In genomic region chr2:191478754-191479679, GRCh38 we compare ENCODE assay signal across 13 cellular contexts.
A peak's percentile ranks its signal among the peaks of the same experiment; 100 is the strongest.
DNase-seq lines count a peak whose midpoint lies in the region; ATAC-seq, FAIRE-seq and TF ChIP-seq lines count a peak whose summit lies in the region.
"Had no signal": no experiment of that assay in that cellular context is flagged by ENCODE, and none has a peak within 500 bp of the region (broad histone marks: within the 10 kb centered on the region; RNA-seq: fewer than 3 reads in every experiment).

No MANE protein-coding gene starts in this region.

- no peaks in the 10 kb centered on the region for H3K36me3 ChIP-seq in astrocyte (ENCODE audit: insufficient read depth, low read length)
- no peaks in the 10 kb centered on the region for H3K36me3 ChIP-seq in keratinocyte (ENCODE audit: control insufficient read depth in 2 of 2, extremely low read depth in 1 of 2, insufficient read depth in 2 of 2, low read length in 2 of 2)
- H3K36me3 ChIP-seq in transverse colon: no peaks in the 10 kb centered on the region
- no peaks in the 10 kb centered on the region for H3K36me3 ChIP-seq in esophagus muscularis mucosa

- no peak for TF ChIP-seq CTCF in astrocyte (IDR thresholded peaks at IDR 0.05; ENCODE audit: insufficient read depth, low read depth, low read length)
- no peak for TF ChIP-seq CTCF in keratinocyte (optimal IDR thresholded peaks at IDR 0.05 in 1 of 3, IDR thresholded peaks at IDR 0.05 in 1 of 3, conservative IDR thresholded peaks at IDR 0.05 in 1 of 3; ENCODE audit: extremely low read depth in 1 of 3, insufficient read depth in 2 of 3, low read length in 3 of 3)
- no peak for TF ChIP-seq CTCF in transverse colon (IDR thresholded peaks at IDR 0.05)
- no peak for TF ChIP-seq CTCF in esophagus muscularis mucosa (IDR thresholded peaks at IDR 0.05)

- H3K4me2 ChIP-seq in astrocyte (ENCODE audit: low read length): peak overlapping the region; percentile 23
- H3K4me2 ChIP-seq in keratinocyte (ENCODE audit: control insufficient read depth, extremely low read depth, insufficient read depth, low read depth, low read length): no peak overlapping the region

- peaks cover 4% of the 10 kb centered on the region for H3K4me1 ChIP-seq in astrocyte (ENCODE audit: insufficient read depth, low read length)
- H3K4me1 ChIP-seq in keratinocyte (ENCODE audit: control insufficient read depth, extremely low read depth, insufficient read depth, low read length): no peaks in the 10 kb centered on the region
- H3K4me1 ChIP-seq in transverse colon: peaks cover 0 to 13% (median 3%) of the 10 kb centered on the region in 4 donors
- peaks cover 0 to 13% (median 11%) of the 10 kb centered on the region in 4 donors for H3K4me1 ChIP-seq in esophagus muscularis mucosa

- peaks cover 2% of the 10 kb centered on the region for H3K4me1 Mint-ChIP-seq in astrocyte (ENCODE audit: low read depth, unreplicated experiment)
- H3K4me1 Mint-ChIP-seq: activated CD4-positive, alpha-beta T cell treated with anti-CD3 and anti-CD28 coated beads, Interleukin-2, amount 10 ng/mL, durations not matched to agents 24 days and 14 days had no signal

- no peaks in the 10 kb centered on the region for H3K9me1 ChIP-seq in keratinocyte (ENCODE audit: control insufficient read depth, extremely low read depth, insufficient read depth, low read length)

- H3K27ac Mint-ChIP-seq in astrocyte (ENCODE audit: unreplicated experiment): no peak overlapping the region
- H3K27ac Mint-ChIP-seq: activated CD4-positive, alpha-beta T cell treated with anti-CD3 and anti-CD28 coated beads, Interleukin-2, amount 10 ng/mL, durations not matched to agents 24 days and 14 days; dendritic cell treated with granulocyte-macrophage colony-stimulating factor and Interleukin-4, amounts not matched to agents 40 ng/mL and 50 ng/mL, for 4 days; natural killer cell treated with Interleukin-12 subunit alpha and Interleukin-12 subunit beta and Interleukin-15 and Interleukin-18, amount 100 ng/mL, for 72 hours had no signal

- intact Hi-C loops in transverse colon (cut with DNase I; ENCODE audit: low total_unique reads): no loop called here
- intact Hi-C loops in esophagus muscularis mucosa (cut with DNase I): no loop called here

- H3K4me3 Mint-ChIP-seq in astrocyte (ENCODE audit: unreplicated experiment): no peak overlapping the region
- H3K4me3 Mint-ChIP-seq: activated CD4-positive, alpha-beta T cell treated with anti-CD3 and anti-CD28 coated beads, Interleukin-2, amount 10 ng/mL, durations not matched to agents 24 days and 14 days; dendritic cell treated with granulocyte-macrophage colony-stimulating factor and Interleukin-4, amounts not matched to agents 40 ng/mL and 50 ng/mL, for 4 days; natural killer cell treated with Interleukin-12 subunit alpha and Interleukin-12 subunit beta and Interleukin-15 and Interleukin-18, amount 100 ng/mL, for 72 hours had no signal

- no peak for TF ChIP-seq POLR2A in transverse colon (IDR thresholded peaks at IDR 0.05)
- no peak for TF ChIP-seq POLR2A in esophagus muscularis mucosa (IDR thresholded peaks at IDR 0.05; ENCODE audit: low read depth)

- H3K9ac ChIP-seq in astrocyte (ENCODE audit: low read length): no peak overlapping the region
- no peak overlapping the region for H3K9ac ChIP-seq in keratinocyte (ENCODE audit: control insufficient read depth, extremely low read depth, insufficient read depth, low read length)

- ATAC-seq in GM21529 (IDR thresholded peaks at IDR 0.05; ENCODE audit: unreplicated experiment) (no peak), GM18502 (IDR thresholded peaks at IDR 0.05; ENCODE audit: poor library complexity, unreplicated experiment) (no peak)

- TF ChIP-seq EP300 in transverse colon (IDR thresholded peaks at IDR 0.05; ENCODE audit: low read depth) (no peak), esophagus muscularis mucosa (IDR thresholded peaks at IDR 0.05) (no peak)

- no peaks in the 10 kb centered on the region for H3K27me3 Mint-ChIP-seq in astrocyte (ENCODE audit: low read depth, unreplicated experiment)

- H3K9me3 Mint-ChIP-seq in astrocyte (ENCODE audit: unreplicated experiment): peaks cover 28% of the 10 kb centered on the region

- no peaks in the 10 kb centered on the region for H3K79me2 ChIP-seq in astrocyte (ENCODE audit: insufficient read depth, low read length)
- H3K79me2 ChIP-seq in keratinocyte (ENCODE audit: control insufficient read depth, insufficient read depth, low read length): no peaks in the 10 kb centered on the region

- DNase-seq in NCI-H1436 (lab: John Stamatoyannopoulos, UW) (peak; percentile 49), NCI-H1436 treated with DMSO at 0.1 percent for 48 hours (lab: John Stamatoyannopoulos, UW) (no peak), astrocyte (ENCODE audit: low read depth) (peak; percentile 70), keratinocyte (ENCODE audit: low read depth, low spot score) (no peak), transverse colon (peak; percentile 35), esophagus muscularis mucosa (ENCODE audit: extremely low spot score) (no peak)
- DNase-seq: 8988T; activated CD4-positive, alpha-beta T cell treated with anti-CD3 and anti-CD28 coated beads, Interleukin-2, amount 10 ng/mL, durations not matched to agents 24 days and 14 days; NCI-H510A treated with DMSO at 0.1 percent for 48 hours had no signal

- dilution Hi-C loops in keratinocyte (cut with MboI; ENCODE audit: extremely low pct_ligation_motif_present, low sequenced_read_pairs): no loop called here

- no peaks in the 10 kb centered on the region for H4K20me1 ChIP-seq in astrocyte (ENCODE audit: insufficient read depth, low read length)
- no peaks in the 10 kb centered on the region for H4K20me1 ChIP-seq in keratinocyte (ENCODE audit: control insufficient read depth, extremely low read depth, insufficient read depth, low read length)

- H3K4me3 ChIP-seq in astrocyte (ENCODE audit: insufficient read depth, low read depth, low read length): no peak overlapping the region
- no peak overlapping the region for H3K4me3 ChIP-seq in keratinocyte (ENCODE audit: control insufficient read depth in 2 of 3, extremely low read depth in 1 of 3, insufficient read depth in 2 of 3, low read depth in 1 of 3, low read length in 3 of 3)
- no peak overlapping the region for H3K4me3 ChIP-seq in transverse colon
- no peak overlapping the region for H3K4me3 ChIP-seq in esophagus muscularis mucosa

- H3K27me3 ChIP-seq in astrocyte (ENCODE audit: insufficient read depth, low read length) (no peaks in the 10 kb centered on the region), keratinocyte (ENCODE audit: control insufficient read depth, extremely low read depth, insufficient read depth, low read length) (no peaks in the 10 kb centered on the region), transverse colon (no peaks in the 10 kb centered on the region), esophagus muscularis mucosa (no peaks in the 10 kb centered on the region)

- WGBS in transverse colon (ENCODE audit: low coverage in 1 of 2), 2 donors: 44% methylated on average over 8 to 10 of the region's 10 CpGs
- WGBS in esophagus muscularis mucosa: 60% methylated on average over 10 of the region's 10 CpGs

- in situ Hi-C loops in transverse colon (cut with MboI; ENCODE audit: low pct_ligation_motif_present in 1 of 4, low pct_unique_long_range_greater_than_20kb in 1 of 4, low sequenced_read_pairs in 3 of 4): loop anchor here in 1 of 4 donors (25.0 kb wide), 1 partner anchor 417 kb away; no protein-coding TSS in a partner anchor

- FAIRE-seq in astrocyte (lab: Jason Lieb, UNC) (no peak), keratinocyte (lab: Jason Lieb, UNC) (no peak)

- H3K27ac ChIP-seq in astrocyte (ENCODE audit: low read depth, low read length) (no peak overlapping the region), keratinocyte (ENCODE audit: control insufficient read depth, insufficient read depth, low read length) (no peak overlapping the region), transverse colon (no peak overlapping the region), esophagus muscularis mucosa (replicated peaks in 1 of 4) (no peak overlapping the region)

- H2AFZ ChIP-seq in astrocyte (ENCODE audit: low read depth, low read length) (peak overlapping the region; percentile 30), keratinocyte (ENCODE audit: control insufficient read depth, low read length) (peak overlapping the region; percentile 31)

- peaks cover 3% of the 10 kb centered on the region for H3K36me3 Mint-ChIP-seq in astrocyte (ENCODE audit: low read depth, unreplicated experiment)

- peaks cover 18% of the 10 kb centered on the region for H3K9me3 ChIP-seq in astrocyte (ENCODE audit: insufficient read depth, low read depth, low read length)
- peaks cover 4% of the 10 kb centered on the region for H3K9me3 ChIP-seq in keratinocyte (ENCODE audit: control insufficient read depth, low read depth, low read length)
- H3K9me3 ChIP-seq in transverse colon: peaks cover 13 to 14% of the 10 kb centered on the region in 2 donors
- H3K9me3 ChIP-seq in esophagus muscularis mucosa: peaks cover 0 to 15% (median 6%) of the 10 kb centered on the region in 4 donors

Comparison
In these comparisons a context has a peak if more than half of its experiments do, and no peak if none do; other contexts are left out.
1. DNase-seq: peak in NCI-H1436 (single experiment), astrocyte (single experiment) and transverse colon (single experiment); none in NCI-H1436 treated with DMSO at 0.1 percent for 48 hours (single experiment), keratinocyte (single experiment) and esophagus muscularis mucosa (single experiment).